In genomic region chr6:156647440-156647839, GRCh38 we compare ENCODE assay signal across 21 cellular contexts.
"Had no signal": no experiment of that assay in that cellular context is flagged by ENCODE, and none has a peak within 500 bp of the region (broad histone marks: within the 10 kb centered on the region; RNA-seq: fewer than 3 reads in every experiment).

No MANE protein-coding gene starts in this region.

- DNase-seq: activated CD4-positive, alpha-beta T cell treated with anti-CD3 and anti-CD28 coated beads, Interleukin-2, amount 10 ng/mL, durations not matched to agents 7 days and 5 days; activated CD8-positive, alpha-beta memory T cell treated with anti-CD3 and anti-CD28 coated beads for 24 hours; brain microvascular endothelial cell; cortex of kidney; effector CD4-positive, alpha-beta T cell; esophagus squamous epithelium; glutamatergic neuron; hypothalamus; kidney; left ventricle myocardium inferior; mucosa of descending colon; nephron progenitor cell; occipital lobe; stimulated activated CD4-positive, alpha-beta T cell treated with anti-CD3 and anti-CD28 coated beads, Interleukin-2, amount 100 ng/mL, for 48 hours; stimulated activated naive CD4-positive, alpha-beta T cell; trophoblast cell had no signal

- H3K9me3 Mint-ChIP-seq: activated CD4-positive, alpha-beta T cell treated with anti-CD3 and anti-CD28 coated beads, Interleukin-2, amount 10 ng/mL, durations not matched to agents 7 days and 5 days; activated naive CD4-positive, alpha-beta T cell treated with anti-CD3 and anti-CD28 coated beads, Interleukin-2, amount 50 U/mL, for 72 hours; activated T-helper 2 cell treated with anti-CD3 and anti-CD28 coated beads, Interferon-gamma antibody, Interleukin-2, Interleukin-4, amounts not matched to agents 10 μg/mL and 5 μg/mL and 100 μg/mL, durations not matched to agents 14 hours and 24 hours and 36 hours; central memory CD8-positive, alpha-beta T cell; T-helper 1 cell treated with Interleukin-12 subunit alpha and Interleukin-12 subunit beta and Interleukin-4 antibody, amounts not matched to agents 30 μg/mL and 1 μg/mL, for 36 hours had no signal

- H3K4me3 Mint-ChIP-seq: activated CD4-positive, alpha-beta T cell treated with anti-CD3 and anti-CD28 coated beads, Interleukin-2, amount 10 ng/mL, durations not matched to agents 7 days and 5 days; central memory CD8-positive, alpha-beta T cell; nephron progenitor cell; T-helper 1 cell treated with Interleukin-12 subunit alpha and Interleukin-12 subunit beta and Interleukin-4 antibody, amounts not matched to agents 30 μg/mL and 1 μg/mL, for 36 hours had no signal

- H3K27ac Mint-ChIP-seq: activated CD4-positive, alpha-beta T cell treated with anti-CD3 and anti-CD28 coated beads, Interleukin-2, amount 10 ng/mL, durations not matched to agents 7 days and 5 days; activated naive CD4-positive, alpha-beta T cell treated with anti-CD3 and anti-CD28 coated beads, Interleukin-2, amount 50 U/mL, for 72 hours; activated T-helper 2 cell treated with anti-CD3 and anti-CD28 coated beads, Interferon-gamma antibody, Interleukin-2, Interleukin-4, amounts not matched to agents 10 μg/mL and 5 μg/mL and 100 μg/mL, durations not matched to agents 14 hours and 24 hours and 36 hours; T-helper 1 cell treated with Interleukin-12 subunit alpha and Interleukin-12 subunit beta and Interleukin-4 antibody, amounts not matched to agents 30 μg/mL and 1 μg/mL, for 36 hours had no signal

- FAIRE-seq: kidney had no signal

- H3K27me3 Mint-ChIP-seq: progenitor cell of endocrine pancreas had no signal

- H3K36me3 Mint-ChIP-seq: activated naive CD4-positive, alpha-beta T cell treated with anti-CD3 and anti-CD28 coated beads, Interleukin-2, amount 50 U/mL, for 72 hours had no signal

- ATAC-seq: activated naive CD4-positive, alpha-beta T cell treated with anti-CD3 and anti-CD28 coated beads, Interleukin-2, amount 50 U/mL, for 72 hours; mucosa of descending colon had no signal
